8 cellular contexts compared by ENCODE assay signal in the genomic region with DNA sequence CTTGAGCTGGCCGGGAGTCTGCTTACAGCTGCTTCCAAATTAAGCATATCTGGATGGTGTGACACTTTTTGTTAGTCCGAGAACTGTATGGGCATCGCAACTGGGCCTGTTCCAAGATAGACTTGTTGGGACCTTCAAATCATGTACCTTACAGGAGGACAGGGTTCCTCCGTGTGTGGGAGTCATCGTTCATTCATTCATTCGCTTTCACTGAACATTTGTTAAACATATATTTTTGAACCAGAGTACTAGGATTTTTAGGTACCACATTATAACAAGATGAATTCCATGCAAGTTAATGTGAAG. TPM values are rescaled to one million over a fixed set of nuclear protein-coding genes. Genes with fewer than 3 reads are reported as not detected.
DNase-seq lines count a peak whose midpoint lies in the region; ATAC-seq and TF ChIP-seq lines count a peak whose summit lies in the region.

No MANE protein-coding gene starts in this region.

- TF ChIP-seq POLR2A in breast epithelium (IDR thresholded peaks at IDR 0.05) = no peak

- peaks cover 0 to 6% (median 4%) of the 10 kb centered on the region in 5 donors for H3K27me3 Mint-ChIP-seq in naive thymus-derived CD4-positive, alpha-beta T cell

- H3K27me3 ChIP-seq in left ventricle myocardium inferior (ENCODE audit: low read depth) (no peaks in the 10 kb centered on the region), breast epithelium (no peaks in the 10 kb centered on the region)
- H3K27me3 ChIP-seq in naive thymus-derived CD4-positive, alpha-beta T cell (ENCODE audit: control insufficient read depth in 2 of 2, insufficient read depth in 2 of 2, low read length in 2 of 2) = no peaks in the 10 kb centered on the region

- DNase-seq in left ventricle myocardium inferior (no peak), Right ventricle myocardium inferior (ENCODE audit: missing footprints) (no peak), breast epithelium (ENCODE audit: low spot score in 2 of 2) (no peak), SK-N-DZ (ENCODE audit: low spot score) (no peak), NCI-H1105 (lab: John Stamatoyannopoulos, UW) (no peak)
- DNase-seq in naive thymus-derived CD4-positive, alpha-beta T cell = no peak
- DNase-seq in stimulated activated naive CD4-positive, alpha-beta T cell treated with Interleukin-2 at 50 U/mL for 16 hours (lab: John Stamatoyannopoulos, UW) = no peak

- peaks cover 49% of the 10 kb centered on the region for H3K4me1 ChIP-seq in left ventricle myocardium inferior
- H3K4me1 ChIP-seq in breast epithelium = peaks cover 0 to 10% of the 10 kb centered on the region in 2 donors
- peaks cover 22 to 28% of the 10 kb centered on the region in 2 donors for H3K4me1 ChIP-seq in naive thymus-derived CD4-positive, alpha-beta T cell (ENCODE audit: control insufficient read depth in 2 of 2, insufficient read depth in 2 of 2, low read length in 2 of 2)

- H3K36me3 ChIP-seq in left ventricle myocardium inferior (no peaks in the 10 kb centered on the region), breast epithelium (no peaks in the 10 kb centered on the region)
- H3K36me3 ChIP-seq in naive thymus-derived CD4-positive, alpha-beta T cell (ENCODE audit: control insufficient read depth in 2 of 3, insufficient read depth in 3 of 3, low read length in 3 of 3) = peaks cover 0 to 9% (median 0%) of the 10 kb centered on the region in 3 experiments

- CTCF ChIA-PET in naive thymus-derived CD4-positive, alpha-beta T cell (lab: Charles Lee) = interaction anchor here (0.6 to 1.5 kb wide), 4 partner anchors 9 to 83 kb away, joined by 3 to 8 read pairs (median 4); no protein-coding TSS in a partner anchor

- H3K36me3 Mint-ChIP-seq in naive thymus-derived CD4-positive, alpha-beta T cell = peaks cover 0 to 3% (median 0%) of the 10 kb centered on the region in 5 donors

- POLR2A ChIA-PET in naive thymus-derived CD4-positive, alpha-beta T cell (lab: Charles Lee) = interaction anchor here (0.6 to 1.4 kb wide), 4 partner anchors 29 to 630 kb away, joined by 3 to 10 read pairs (median 4); a partner anchor contains a TSS

- intact Hi-C loops in left ventricle myocardium inferior (cut with micrococcal nuclease) (no loop called here), Right ventricle myocardium inferior (cut with DNase I) (no loop called here), breast epithelium (cut with DNase I; ENCODE audit: low total_unique reads) (no loop called here)
- intact Hi-C loops in naive thymus-derived CD4-positive, alpha-beta T cell (cut with micrococcal nuclease) = loop anchor here (5.0 kb wide), 4 partner anchors 111 to 1981 kb away; a partner anchor contains a TSS

- peak overlapping the region; percentile 70 for H3K27ac ChIP-seq in left ventricle myocardium inferior (replicated peaks)
- H3K27ac ChIP-seq in breast epithelium = peak overlapping the region; percentile 77 to 88
- peak overlapping the region; percentile 78 for H3K27ac ChIP-seq in naive thymus-derived CD4-positive, alpha-beta T cell (ENCODE audit: low read depth, low read length)

- peak overlapping the region; percentile 93 to 100 (median 96) for H3K4me3 Mint-ChIP-seq in naive thymus-derived CD4-positive, alpha-beta T cell

- H3K4me1 Mint-ChIP-seq in naive thymus-derived CD4-positive, alpha-beta T cell = peaks cover 27 to 48% (median 43%) of the 10 kb centered on the region in 7 donors

- H3K9me3 ChIP-seq in left ventricle myocardium inferior (replicated peaks) = no peaks in the 10 kb centered on the region
- no peaks in the 10 kb centered on the region for H3K9me3 ChIP-seq in breast epithelium
- H3K9me3 ChIP-seq in naive thymus-derived CD4-positive, alpha-beta T cell (ENCODE audit: control insufficient read depth in 2 of 3, low read length in 3 of 3) = no peaks in the 10 kb centered on the region

- no peaks in the 10 kb centered on the region for H3K9me3 Mint-ChIP-seq in naive thymus-derived CD4-positive, alpha-beta T cell

- H3K27ac Mint-ChIP-seq in naive thymus-derived CD4-positive, alpha-beta T cell = peak overlapping the region; percentile 91 to 98 (median 94)

- H3K4me3 ChIP-seq in left ventricle myocardium inferior = peak overlapping the region; percentile 97
- peak overlapping the region; percentile 71 to 99 (median 98) for H3K4me3 ChIP-seq in breast epithelium
- H3K4me3 ChIP-seq in naive thymus-derived CD4-positive, alpha-beta T cell (ENCODE audit: low read length) = peak overlapping the region; percentile 94

- no peak for TF ChIP-seq CTCF in left ventricle myocardium inferior (IDR thresholded peaks at IDR 0.05; ENCODE audit: borderline replicate concordance)
- TF ChIP-seq CTCF in breast epithelium (IDR thresholded peaks at IDR 0.05) = no peak

- ATAC-seq in Right ventricle myocardium inferior (no peak), HG03457 (IDR thresholded peaks at IDR 0.05; ENCODE audit: unreplicated experiment) (peak; percentile 26)
- peak; percentile 17 for ATAC-seq in naive thymus-derived CD4-positive, alpha-beta T cell

RNA-seq across cellular contexts. Expression of a gene that starts 0.4 kb away (rescaled TPM):
- total RNA-seq in left ventricle myocardium inferior (25.2 TPM), Right ventricle myocardium inferior (21.5 TPM), breast epithelium (10 to 100 TPM; 26.7 to 47.4 (median 43.3) TPM)
- 10 to 100 TPM; 30.4 to 59.2 (median 44.4) TPM for total RNA-seq in naive thymus-derived CD4-positive, alpha-beta T cell
- polyA plus RNA-seq in naive thymus-derived CD4-positive, alpha-beta T cell = 10 to 100 TPM; 14.8 to 16.0 TPM
- 28.8 and 29.4 TPM in 2 replicates for polyA plus RNA-seq in SK-N-DZ (2014; cell fraction: cytosol; rRNA removed)
- 32.7 and 38.5 TPM in 2 replicates for polyA plus RNA-seq in SK-N-DZ (2014; cell fraction: nucleus; rRNA removed)

RNA-seq across cellular contexts. Expression of a gene that starts 58.7 kb away (rescaled TPM):
- total RNA-seq in left ventricle myocardium inferior = 27.5 TPM
- 23.2 TPM for total RNA-seq in Right ventricle myocardium inferior
- 10 to 100 TPM; 21.8 to 37.9 (median 29.8) TPM for total RNA-seq in breast epithelium
- 10 to 100 TPM; 13.7 to 50.1 (median 28.9) TPM for total RNA-seq in naive thymus-derived CD4-positive, alpha-beta T cell
- 1 to 10 TPM; 6.5 to 7.1 TPM for polyA plus RNA-seq in naive thymus-derived CD4-positive, alpha-beta T cell
- polyA plus RNA-seq in SK-N-DZ (2014; cell fraction: cytosol; rRNA removed) = 31.6 and 36.4 TPM in 2 replicates
- 224 and 309 TPM in 2 replicates for polyA plus RNA-seq in SK-N-DZ (2014; cell fraction: nucleus; rRNA removed)

Comparison
In these comparisons a context has a peak if more than half of its experiments do, and no peak if none do; other contexts are left out.
1. intact Hi-C loops: an anchor here in naive thymus-derived CD4-positive, alpha-beta T cell (5.0 kb wide); none called in left ventricle myocardium inferior, Right ventricle myocardium inferior and breast epithelium.